23 cellular contexts compared by ENCODE assay signal in genomic region chr11:32053151-32053550, GRCh38.
"Had no signal": no experiment of that assay in that cellular context is flagged by ENCODE, and none has a peak within 500 bp of the region (broad histone marks: within the 10 kb centered on the region; RNA-seq: fewer than 3 reads in every experiment).

No MANE protein-coding gene starts in this region.

- H3K9ac ChIP-seq: KMS-11 had no signal

- H3K4me3 ChIP-seq: adrenal gland, breast epithelium, SJSA1 had no signal

- ATAC-seq: activated CD8-positive, alpha-beta T cell treated with anti-CD3 and anti-CD28 coated beads, Interleukin-2, amount 10 ng/mL, durations not matched to agents 7 days and 5 days; SK-N-SH treated with all-trans-retinoic acid at 6 μM for 48 hours had no signal

- H3K4me2 ChIP-seq: KMS-11 had no signal

- DNase-seq: activated CD4-positive, alpha-beta T cell treated with anti-CD3 and anti-CD28 coated beads for 48 hours; activated CD4-positive, alpha-beta T cell treated with anti-CD3 and anti-CD28 coated beads, Interleukin-2, amount 50 U/mL, for 4 hours; activated CD4-positive, CD25-positive, alpha-beta regulatory T cell treated with anti-CD3 and anti-CD28 coated beads, Interleukin-2, amount 50 U/mL, for 72 hours; activated CD8-positive, alpha-beta memory T cell treated with anti-CD3 and anti-CD28 coated beads, Interleukin-2, amount 50 U/mL, for 48 hours; activated CD8-positive, alpha-beta T cell treated with anti-CD3 and anti-CD28 coated beads, Interleukin-2, amount 10 ng/mL, durations not matched to agents 7 days and 5 days; activated naive CD4-positive, alpha-beta T cell treated with anti-CD3 and anti-CD28 coated beads, Interleukin-2, amount 50 U/mL, for 16 hours; activated naive CD8-positive, alpha-beta T cell treated with anti-CD3 and anti-CD28 coated beads, Interleukin-2, amount 10 ng/mL, durations not matched to agents 7 days and 5 days; activated T-cell treated with anti-CD3 and anti-CD28 coated beads, Interleukin-2, amount 50 U/mL, for 1 hour; adrenal gland; caudate nucleus; NCI-H1092; NCI-H1417; NCI-H1930; NCI-H2107; NCI-H345; NCI-H510A; PC-3; SHP77; SW 1271 had no signal

- H3K4me1 ChIP-seq: adrenal gland, breast epithelium, SJSA1 had no signal

- H3K27ac ChIP-seq: adrenal gland, breast epithelium, KMS-11, SJSA1 had no signal

- H3K9me3 ChIP-seq: adrenal gland, breast epithelium, SJSA1 had no signal

- H3K36me3 ChIP-seq: adrenal gland, breast epithelium, SJSA1 had no signal
